ENCODE assay signal across 9 cellular contexts in the genomic region with DNA sequence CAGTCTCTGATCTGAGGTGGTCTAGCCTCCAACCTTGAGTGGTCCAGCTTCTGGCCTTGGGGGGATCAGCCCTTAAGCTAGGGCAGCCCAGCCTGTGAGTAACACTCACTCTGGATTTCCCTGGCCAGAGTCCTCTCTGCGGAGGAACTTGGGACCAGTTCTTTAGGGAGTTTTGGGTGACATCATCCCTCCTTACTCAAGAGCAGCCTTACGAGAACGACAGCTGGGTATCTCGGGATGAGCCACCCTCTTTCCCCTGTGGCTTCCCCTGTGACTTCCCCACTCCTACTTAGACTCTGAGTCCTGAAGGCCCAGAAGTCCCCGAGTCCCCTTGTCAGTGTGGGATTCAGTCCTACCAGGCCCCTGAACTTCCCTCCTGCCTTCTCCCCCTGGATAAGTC. TPM values are rescaled to one million over a fixed set of nuclear protein-coding genes. Genes with fewer than 3 reads are reported as not detected.
A peak's percentile ranks its signal among the peaks of the same experiment; 100 is the strongest.
DNase-seq lines count a peak whose midpoint lies in the region; ATAC-seq and TF ChIP-seq lines count a peak whose summit lies in the region.
"Had no signal": no experiment of that assay in that cellular context is flagged by ENCODE, and none has a peak within 500 bp of the region (broad histone marks: within the 10 kb centered on the region; RNA-seq: fewer than 3 reads in every experiment).

No MANE protein-coding gene starts in this region.

- 35 to 52% (median 37%) methylated on average over 5 of the region's 5 CpGs for WGBS in psoas muscle, 3 donors

- TF ChIP-seq CTCF in Peyer's patch (IDR thresholded peaks at IDR 0.05) (no peak), fibroblast of villous mesenchyme (IDR thresholded peaks at IDR 0.05; ENCODE audit: insufficient read depth, low read depth, low read length) (no peak), psoas muscle (IDR thresholded peaks at IDR 0.05) (no peak)
- TF ChIP-seq CTCF in CD8-positive, alpha-beta T cell (IDR thresholded peaks at IDR 0.05): no peak

- ATAC-seq in psoas muscle: peak; percentile 34 to 55 (median 44)
- no peak for ATAC-seq in CD8-positive, alpha-beta T cell

- DNase-seq in EL: peak; percentile 73
- no peak for DNase-seq in Peyer's patch
- peak; percentile 72 for DNase-seq in fibroblast of villous mesenchyme (ENCODE audit: low read depth)
- DNase-seq in psoas muscle: peak in 1 of 2 donors; percentile 59
- no peak for DNase-seq in NCI-H345 (lab: John Stamatoyannopoulos, UW)
- DNase-seq in CD8-positive, alpha-beta T cell: no peak
- DNase-seq in activated CD4-positive, alpha-beta memory T cell treated with anti-CD3 and anti-CD28 coated beads, Interleukin-2, amount 10 ng/mL, durations not matched to agents 7 days and 5 days: no peak
- DNase-seq in DMS79 (lab: John Stamatoyannopoulos, UW): no peak
- DNase-seq: Karpas-422 had no signal

- no peaks in the 10 kb centered on the region for H3K9me3 ChIP-seq in Peyer's patch
- no peaks in the 10 kb centered on the region for H3K9me3 ChIP-seq in psoas muscle
- H3K9me3 ChIP-seq in CD8-positive, alpha-beta T cell (ENCODE audit: low read length): no peaks in the 10 kb centered on the region

- H3K4me1 Mint-ChIP-seq in CD8-positive, alpha-beta T cell (ENCODE audit: low read depth): peaks cover 7% of the 10 kb centered on the region
- peaks cover 9% of the 10 kb centered on the region for H3K4me1 Mint-ChIP-seq in activated CD4-positive, alpha-beta memory T cell treated with anti-CD3 and anti-CD28 coated beads, Interleukin-2, amount 10 ng/mL, durations not matched to agents 7 days and 5 days

- CTCF ChIA-PET in CD8-positive, alpha-beta T cell (lab: Charles Lee): interaction anchor here (0.8 to 2.6 kb wide), 4 partner anchors 11 to 318 kb away, joined by 3 to 12 read pairs (median 4); no protein-coding TSS in a partner anchor
- CTCF ChIA-PET in activated CD4-positive, alpha-beta memory T cell treated with anti-CD3 and anti-CD28 coated beads, Interleukin-2, amount 10 ng/mL, durations not matched to agents 7 days and 5 days (lab: Charles Lee): no interaction called here

- peaks cover 2% of the 10 kb centered on the region for H3K27me3 Mint-ChIP-seq in CD8-positive, alpha-beta T cell (ENCODE audit: low read depth)
- no peaks in the 10 kb centered on the region for H3K27me3 Mint-ChIP-seq in activated CD4-positive, alpha-beta memory T cell treated with anti-CD3 and anti-CD28 coated beads, Interleukin-2, amount 10 ng/mL, durations not matched to agents 7 days and 5 days

- H3K36me3 Mint-ChIP-seq in CD8-positive, alpha-beta T cell: no peaks in the 10 kb centered on the region
- no peaks in the 10 kb centered on the region for H3K36me3 Mint-ChIP-seq in activated CD4-positive, alpha-beta memory T cell treated with anti-CD3 and anti-CD28 coated beads, Interleukin-2, amount 10 ng/mL, durations not matched to agents 7 days and 5 days (ENCODE audit: low read depth)

- H3K4me3 ChIP-seq in Peyer's patch (no peak overlapping the region), fibroblast of villous mesenchyme (ENCODE audit: low read depth, low read length) (no peak overlapping the region), psoas muscle (no peak overlapping the region)
- no peak overlapping the region for H3K4me3 ChIP-seq in CD8-positive, alpha-beta T cell (ENCODE audit: low read depth, low read length)

- POLR2A ChIA-PET in CD8-positive, alpha-beta T cell (lab: Charles Lee): no interaction called here
- POLR2A ChIA-PET in activated CD4-positive, alpha-beta memory T cell treated with anti-CD3 and anti-CD28 coated beads, Interleukin-2, amount 10 ng/mL, durations not matched to agents 7 days and 5 days (lab: Charles Lee): no interaction called here

- H3K27ac ChIP-seq in Peyer's patch (peak overlapping the region; percentile 26 to 49 (median 34)), psoas muscle (peak overlapping the region; percentile 60)
- no peak overlapping the region for H3K27ac ChIP-seq in CD8-positive, alpha-beta T cell (ENCODE audit: low read depth, low read length)

- no peaks in the 10 kb centered on the region for H3K9me3 Mint-ChIP-seq in CD8-positive, alpha-beta T cell
- H3K9me3 Mint-ChIP-seq in activated CD4-positive, alpha-beta memory T cell treated with anti-CD3 and anti-CD28 coated beads, Interleukin-2, amount 10 ng/mL, durations not matched to agents 7 days and 5 days: no peaks in the 10 kb centered on the region

- H3K27me3 ChIP-seq in Peyer's patch (no peaks in the 10 kb centered on the region), psoas muscle (ENCODE audit: insufficient read depth in 3 of 3, low read length in 2 of 3) (no peaks in the 10 kb centered on the region)
- no peaks in the 10 kb centered on the region for H3K27me3 ChIP-seq in CD8-positive, alpha-beta T cell (ENCODE audit: insufficient read depth, low read length)

- intact Hi-C loops in psoas muscle (cut with DNase I): no loop called here
- intact Hi-C loops in CD8-positive, alpha-beta T cell (cut with DNase I, micrococcal nuclease): no loop called here

- H3K4me3 Mint-ChIP-seq in CD8-positive, alpha-beta T cell: no peak overlapping the region
- H3K4me3 Mint-ChIP-seq in activated CD4-positive, alpha-beta memory T cell treated with anti-CD3 and anti-CD28 coated beads, Interleukin-2, amount 10 ng/mL, durations not matched to agents 7 days and 5 days: no peak overlapping the region

- TF ChIP-seq POLR2A in Peyer's patch (IDR thresholded peaks at IDR 0.05): no peak

- H3K27ac Mint-ChIP-seq in CD8-positive, alpha-beta T cell: no peak overlapping the region
- H3K27ac Mint-ChIP-seq in activated CD4-positive, alpha-beta memory T cell treated with anti-CD3 and anti-CD28 coated beads, Interleukin-2, amount 10 ng/mL, durations not matched to agents 7 days and 5 days: no peak overlapping the region

- H3K4me1 ChIP-seq in Peyer's patch: peaks cover 0 to 12% (median 2%) of the 10 kb centered on the region in 4 donors
- peaks cover 18% of the 10 kb centered on the region for H3K4me1 ChIP-seq in psoas muscle
- no peaks in the 10 kb centered on the region for H3K4me1 ChIP-seq in CD8-positive, alpha-beta T cell (ENCODE audit: insufficient read depth, low read length)

- no peaks in the 10 kb centered on the region for H3K36me3 ChIP-seq in Peyer's patch
- no peaks in the 10 kb centered on the region for H3K36me3 ChIP-seq in psoas muscle (ENCODE audit: insufficient read depth in 1 of 2, low read depth in 1 of 2)
- H3K36me3 ChIP-seq in CD8-positive, alpha-beta T cell (ENCODE audit: insufficient read depth, low read length): no peaks in the 10 kb centered on the region

RNA-seq across cellular contexts. Expression of a gene that starts 10.2 kb away (rescaled TPM):
- 100 to 1,000 TPM in 1 of 4 donors, 10 to 100 TPM in 3; 13.1 to 305 (median 48.2) TPM for total RNA-seq in Peyer's patch
- 91.8 and 97.2 TPM in 2 replicates for total RNA-seq in fibroblast of villous mesenchyme
- 10 to 100 TPM; 28.2 to 49.9 (median 31.9) TPM for total RNA-seq in psoas muscle
- 10 to 100 TPM; 15.5 to 24.0 (median 20.7) TPM for polyA plus RNA-seq in psoas muscle
- total RNA-seq in CD8-positive, alpha-beta T cell: 10 to 100 TPM; 84.7 to 96.8 TPM
- total RNA-seq in activated CD4-positive, alpha-beta memory T cell treated with anti-CD3 and anti-CD28 coated beads, Interleukin-2, amount 10 ng/mL, durations not matched to agents 7 days and 5 days: 10 to 100 TPM; 13.4 to 18.0 TPM

Comparison
In these comparisons a context has a peak if more than half of its experiments do, and no peak if none do; other contexts are left out.
1. DNase-seq: peak in EL (single experiment) and fibroblast of villous mesenchyme (single experiment); none in Peyer's patch (0 of 3), NCI-H345 (single experiment), CD8-positive, alpha-beta T cell (0 of 7), activated CD4-positive, alpha-beta memory T cell treated with anti-CD3 and anti-CD28 coated beads, Interleukin-2, amount 10 ng/mL, durations not matched to agents 7 days and 5 days (single experiment) and DMS79 (single experiment).